In genomic region chr19:2385053-2385721, GRCh38 we compare ENCODE assay signal across 9 cellular contexts. TPM values are rescaled to one million over a fixed set of nuclear protein-coding genes. Genes with fewer than 3 reads are reported as not detected.
DNase-seq lines count a peak whose midpoint lies in the region; ATAC-seq and TF ChIP-seq lines count a peak whose summit lies in the region.
"Had no signal": no experiment of that assay in that cellular context is flagged by ENCODE, and none has a peak within 500 bp of the region (broad histone marks: within the 10 kb centered on the region; RNA-seq: fewer than 3 reads in every experiment).

No MANE protein-coding gene starts in this region.

- TF ChIP-seq CTCF in WERI-Rb-1 (IDR thresholded peaks at IDR 0.05; ENCODE audit: low read depth, low read length) (no peak), kidney epithelial cell (IDR thresholded peaks at IDR 0.05; ENCODE audit: insufficient read depth, low read length, poor library complexity, severe bottlenecking) (no peak)

- peaks cover 4 to 5% of the 10 kb centered on the region in 2 donors for H3K36me3 Mint-ChIP-seq in activated T-cell treated with anti-CD3 and anti-CD28 coated beads, Interleukin-2, amount 50 U/mL, for 72 hours (ENCODE audit: insufficient read depth in 2 of 2)

- H3K9me3 Mint-ChIP-seq in activated T-cell treated with anti-CD3 and anti-CD28 coated beads, Interleukin-2, amount 50 U/mL, for 72 hours: peaks cover 4% of the 10 kb centered on the region in 2 donors

- no peaks in the 10 kb centered on the region for H3K4me1 Mint-ChIP-seq in activated T-cell treated with anti-CD3 and anti-CD28 coated beads, Interleukin-2, amount 50 U/mL, for 72 hours (ENCODE audit: low read depth)

- H3K4me3 ChIP-seq in WERI-Rb-1 (ENCODE audit: low read depth, low read length) (no peak overlapping the region), kidney epithelial cell (ENCODE audit: low read depth, low read length) (no peak overlapping the region)

- H3K4me3 Mint-ChIP-seq in activated T-cell treated with anti-CD3 and anti-CD28 coated beads, Interleukin-2, amount 50 U/mL, for 72 hours: no peak overlapping the region

- no peaks in the 10 kb centered on the region for H3K36me3 ChIP-seq in WERI-Rb-1
- H3K36me3 ChIP-seq in kidney epithelial cell (ENCODE audit: control insufficient read depth, insufficient read depth, low read length): no peaks in the 10 kb centered on the region

- H3K27me3 Mint-ChIP-seq in activated T-cell treated with anti-CD3 and anti-CD28 coated beads, Interleukin-2, amount 50 U/mL, for 72 hours (ENCODE audit: low read depth): no peaks in the 10 kb centered on the region

- DNase-seq in ELR (ENCODE audit: low read depth) (peak; percentile 92), NCI-H128 (lab: John Stamatoyannopoulos, UW; ENCODE audit: unreplicated experiment) (peak; percentile 13), WERI-Rb-1 (peak; percentile 82), kidney epithelial cell (ENCODE audit: low read depth) (peak; percentile 87)
- no peak for DNase-seq in activated T-cell treated with anti-CD3 and anti-CD28 coated beads, Interleukin-2, amount 50 U/mL, for 72 hours

- H3K27me3 ChIP-seq in WERI-Rb-1 (ENCODE audit: insufficient read depth, low read depth, severe bottlenecking) (no peaks in the 10 kb centered on the region), kidney epithelial cell (ENCODE audit: control insufficient read depth, insufficient read depth, low read length) (peaks cover 2% of the 10 kb centered on the region)

- peak overlapping the region; percentile 56 for H3K27ac ChIP-seq in WERI-Rb-1
- H3K27ac ChIP-seq: KMS-11 had no signal

- ATAC-seq in GM18868 (IDR thresholded peaks at IDR 0.05; ENCODE audit: unreplicated experiment) (no peak), HG03342 (IDR thresholded peaks at IDR 0.05; ENCODE audit: unreplicated experiment) (no peak), GM18498 (IDR thresholded peaks at IDR 0.05; ENCODE audit: unreplicated experiment) (no peak)
- no peak for ATAC-seq in activated T-cell treated with anti-CD3 and anti-CD28 coated beads, Interleukin-2, amount 50 U/mL, for 72 hours (replicated peaks in 1 of 2)

- no peak overlapping the region for H3K27ac Mint-ChIP-seq in activated T-cell treated with anti-CD3 and anti-CD28 coated beads, Interleukin-2, amount 50 U/mL, for 72 hours

- peaks cover 6% of the 10 kb centered on the region for H3K9me3 ChIP-seq in WERI-Rb-1 (ENCODE audit: severe bottlenecking)

RNA-seq across cellular contexts. Expression of gene TMPRSS9, which starts 25.1 kb away (rescaled TPM):
- total RNA-seq in kidney epithelial cell: not detected in 2 replicates
- under 1 TPM in 1 of 2 donors, not detected in 1; 0.19 TPM for total RNA-seq in activated T-cell treated with anti-CD3 and anti-CD28 coated beads, Interleukin-2, amount 50 U/mL, for 72 hours

RNA-seq across cellular contexts. Expression of gene TIMM13, which starts 42.2 kb away (rescaled TPM):
- total RNA-seq in kidney epithelial cell: 70.1 and 73.9 TPM in 2 replicates
- total RNA-seq in activated T-cell treated with anti-CD3 and anti-CD28 coated beads, Interleukin-2, amount 50 U/mL, for 72 hours: 10 to 100 TPM; 51.4 to 54.0 TPM

RNA-seq across cellular contexts. Expression of gene SPPL2B, which starts 56.7 kb away (rescaled TPM):
- 36.1 and 39.0 TPM in 2 replicates for total RNA-seq in kidney epithelial cell
- total RNA-seq in activated T-cell treated with anti-CD3 and anti-CD28 coated beads, Interleukin-2, amount 50 U/mL, for 72 hours: 10 to 100 TPM; 52.0 to 55.3 TPM

RNA-seq across cellular contexts. Expression of gene LSM7, which starts 56.8 kb away (rescaled TPM):
- total RNA-seq in kidney epithelial cell: 140 and 144 TPM in 2 replicates
- total RNA-seq in activated T-cell treated with anti-CD3 and anti-CD28 coated beads, Interleukin-2, amount 50 U/mL, for 72 hours: 10 to 100 TPM; 74.7 to 84.5 TPM

Comparison
In these comparisons a context has a peak if more than half of its experiments do, and no peak if none do; other contexts are left out.
1. DNase-seq: peak in ELR (single experiment), NCI-H128 (single experiment), WERI-Rb-1 (single experiment) and kidney epithelial cell (single experiment); none in activated T-cell treated with anti-CD3 and anti-CD28 coated beads, Interleukin-2, amount 50 U/mL, for 72 hours (0 of 2).